In the genomic region with DNA sequence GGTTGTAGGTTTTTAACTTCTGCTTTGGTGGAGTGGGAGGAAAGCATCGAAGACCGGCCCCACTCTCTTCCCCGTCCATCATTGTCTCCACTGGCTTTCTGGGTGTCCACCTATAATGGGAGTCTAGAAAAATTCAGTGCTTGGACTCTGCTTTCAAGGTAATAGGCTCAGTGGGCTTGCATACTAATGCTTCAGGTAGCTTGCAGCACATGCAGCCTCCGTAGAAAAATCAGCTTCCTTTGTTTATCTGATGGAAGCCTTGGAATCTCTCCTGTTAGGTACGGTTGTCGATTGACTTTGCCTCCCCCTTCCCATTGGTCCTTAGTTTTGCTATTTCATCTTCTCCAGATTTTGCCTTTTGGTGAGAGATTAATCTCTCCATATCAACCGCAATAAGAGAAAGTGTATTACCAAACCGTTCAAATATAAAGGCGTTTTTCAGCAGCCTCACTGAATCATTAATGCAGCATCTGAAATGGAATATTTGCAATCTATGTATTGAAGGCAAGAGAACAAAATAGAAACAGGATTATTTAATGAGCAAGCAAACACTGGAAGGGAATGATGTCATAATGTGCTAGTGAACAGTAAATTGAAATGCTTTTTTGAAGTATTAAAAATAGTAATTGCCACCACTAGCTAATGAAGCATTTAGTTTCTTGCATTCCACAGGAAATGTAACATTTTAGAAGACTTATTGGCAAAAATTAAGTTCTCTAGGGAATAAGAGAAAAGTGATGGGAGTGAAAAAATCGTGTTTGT, we compare ENCODE assay signal across 8 cellular contexts. TPM values are rescaled to one million over a fixed set of nuclear protein-coding genes. Genes with fewer than 3 reads are reported as not detected.
DNase-seq lines count a peak whose midpoint lies in the region; ATAC-seq, FAIRE-seq and TF ChIP-seq lines count a peak whose summit lies in the region.

No MANE protein-coding gene starts in this region.

- peak overlapping the region; percentile 87 for H3K4me2 ChIP-seq in HepG2 (ENCODE audit: low read depth, low read length)

- H4K20me1 ChIP-seq in HepG2 (ENCODE audit: insufficient read depth, low read length) = peaks cover 13% of the 10 kb centered on the region

- H3K36me3 ChIP-seq in ES-I3 (ENCODE audit: insufficient read depth, low read length) (no peaks in the 10 kb centered on the region), ascending aorta (no peaks in the 10 kb centered on the region), HepG2 (replicated peaks in 1 of 2; ENCODE audit: control insufficient read depth in 1 of 2, insufficient read depth in 2 of 2, low read length in 2 of 2) (no peaks in the 10 kb centered on the region; a peak in 1 of 5 replicates), tibial nerve (peaks cover 0 to 10% (median 0%) of the 10 kb centered on the region in 3 donors)

- CTCF ChIA-PET in HepG2 (lab: Yijun Ruan, JAX; ENCODE audit: low intra/inter-chr PET ratio, low total read pairs) = no interaction called here

- BruUV-seq in HepG2 (replicated peaks; lab: Mats Ljungman, UMichigan) = TSS peak; percentile 79

- no peaks in the 10 kb centered on the region for H3K9me3 ChIP-seq in ES-I3 (ENCODE audit: control insufficient read depth, insufficient read depth, low read length)
- H3K9me3 ChIP-seq in ascending aorta = no peaks in the 10 kb centered on the region
- no peaks in the 10 kb centered on the region for H3K9me3 ChIP-seq in HepG2 (ENCODE audit: low read length)
- H3K9me3 ChIP-seq in tibial nerve = peaks cover 0 to 4% (median 0%) of the 10 kb centered on the region in 4 donors

- H3K4me3 ChIP-seq in ascending aorta = peak overlapping the region; percentile 82 to 97
- H3K4me3 ChIP-seq in HepG2 (replicated peaks in 1 of 3; ENCODE audit: insufficient read depth in 1 of 3, low read depth in 2 of 3, low read length in 3 of 3) = peak overlapping the region; percentile 89 to 94 (median 90)
- peak overlapping the region; percentile 92 to 95 (median 94) for H3K4me3 ChIP-seq in tibial nerve

- H3K27ac ChIP-seq in ascending aorta = peak overlapping the region; percentile 98 to 99
- peak overlapping the region; percentile 100 for H3K27ac ChIP-seq in HepG2 (ENCODE audit: extremely low read length, insufficient read depth, low read length)
- peak overlapping the region; percentile 89 to 98 (median 96) for H3K27ac ChIP-seq in tibial nerve

- TF ChIP-seq CTCF in ascending aorta (IDR thresholded peaks at IDR 0.05) = no peak
- TF ChIP-seq CTCF in HepG2 (CRISPR knock-in tag; IDR thresholded peaks at IDR 0.05) = no peak
- TF ChIP-seq CTCF in tibial nerve (IDR thresholded peaks at IDR 0.05) = no peak

- POLR2A ChIA-PET in HepG2 (lab: Yijun Ruan, JAX) = interaction anchor here (0.6 to 2.9 kb wide), 21 partner anchors 8 to 566 kb away, joined by 3 to 31 read pairs (median 5); a partner anchor contains a TSS

- no peak overlapping the region for H2AFZ ChIP-seq in HepG2 (ENCODE audit: low read length)

- H3K9ac ChIP-seq in ES-I3 (ENCODE audit: low read depth, low read length) (peak overlapping the region; percentile 81), HepG2 (ENCODE audit: insufficient read depth, low read depth, low read length) (peak overlapping the region; percentile 97)

- H3K79me2 ChIP-seq in HepG2 (ENCODE audit: insufficient read depth, low read length) = peaks cover 54% of the 10 kb centered on the region

- WGBS in HepG2 (ENCODE audit: low lambda C conversion rate) = 1% methylated on average over 10 of the region's 10 CpGs
- 5 to 7% methylated on average over 10 of the region's 10 CpGs for WGBS in tibial nerve, 2 donors

- ATAC-seq in HepG2 (peak; percentile 37), GM18909 (IDR thresholded peaks at IDR 0.05; ENCODE audit: poor library complexity, unreplicated experiment) (no peak)

- no peak for TF ChIP-seq EP300 in HepG2 (IDR thresholded peaks at IDR 0.05; ENCODE audit: low read depth in 2 of 2, low read length in 2 of 2)
- TF ChIP-seq EP300 in HepG2 (CRISPR knock-in tag; IDR thresholded peaks at IDR 0.05; ENCODE audit: borderline replicate concordance) = no peak
- TF ChIP-seq EP300 in tibial nerve (IDR thresholded peaks at IDR 0.05) = no peak

- H3K4me1 ChIP-seq in ES-I3 (ENCODE audit: insufficient read depth, low read length) (0 out of 2 replicates have a peak, but pooled peaks cover 6% of the 10 kb centered on the region), ascending aorta (peaks cover 7 to 20% of the 10 kb centered on the region in 2 donors), HepG2 (ENCODE audit: insufficient read depth, low read length) (peaks cover 43% of the 10 kb centered on the region), tibial nerve (peaks cover 0 to 34% (median 23%) of the 10 kb centered on the region in 4 donors)

- intact Hi-C loops in ascending aorta (cut with DNase I) (loop anchor here (5.0 to 10.0 kb wide), 2 partner anchors 69 to 446 kb away; no protein-coding TSS in a partner anchor), HepG2 (cut with micrococcal nuclease; ENCODE audit: unreplicated experiment) (loop anchor here (10.0 kb wide), 1 partner anchor 719 kb away; no protein-coding TSS in a partner anchor)

- no peak for TF ChIP-seq RAD21 in HepG2 (CRISPR knock-in tag; IDR thresholded peaks at IDR 0.05)

- no peak for FAIRE-seq in HepG2 (lab: Jason Lieb, UNC)

- peak; percentile 25 for DNase-seq in HuH-7 (ENCODE audit: low spot score)
- no peak for DNase-seq in ascending aorta (ENCODE audit: low spot score in 2 of 2)
- no peak for DNase-seq in HepG2 (ENCODE audit: low spot score)
- no peak for DNase-seq in tibial nerve (ENCODE audit: low spot score in 2 of 2)
- no peak for DNase-seq in ecto neural progenitor cell (ENCODE audit: low spot score)
- DNase-seq in NCI-H187 (lab: John Stamatoyannopoulos, UW) = no peak

- in situ Hi-C loops in HepG2 (cut with HindIII; ENCODE audit: extremely low pct_ligation_motif_present, low pct_unique_long_range_greater_than_20kb) = no loop called here

- TF ChIP-seq POLR2A in HepG2 (IDR thresholded peaks at IDR 0.05; ENCODE audit: insufficient read depth in 1 of 2, low read depth in 2 of 2, low read length in 2 of 2) (no peak), tibial nerve (IDR thresholded peaks at IDR 0.05) (no peak)

- H3K27me3 ChIP-seq in ascending aorta = no peaks in the 10 kb centered on the region
- no peaks in the 10 kb centered on the region for H3K27me3 ChIP-seq in HepG2 (ENCODE audit: control insufficient read depth in 1 of 2, insufficient read depth in 2 of 2, low read length in 2 of 2)
- no peaks in the 10 kb centered on the region for H3K27me3 ChIP-seq in tibial nerve

TF ChIP-seq in HepG2, 621 proteins besides CTCF, POLR2A, EP300 and RAD21 (continues in another document):
- TF ChIP-seq FOSL1 (CRISPR knock-in tag; IDR thresholded peaks at IDR 0.05; ENCODE audit: borderline replicate concordance) (no peak), ZNF460 (CRISPR knock-in tag; IDR thresholded peaks at IDR 0.05; ENCODE audit: borderline replicate concordance) (no peak)

RNA-seq across cellular contexts. Expression of a gene that starts 0.9 kb away (rescaled TPM):
- total RNA-seq in ascending aorta (78.3 TPM), HepG2 (2016; rRNA removed; fragmentation: Illumina TruSeq; extraction: Trizol) (48.0 and 65.3 TPM in 2 replicates), tibial nerve (10 to 100 TPM; 19.4 to 36.1 (median 31.5) TPM)
- 8.4 and 10.1 TPM in 2 replicates for total RNA-seq in HepG2 (2016; cell fraction: cytosol; rRNA removed; fragmentation: Illumina TruSeq; extraction: Trizol; ENCODE audit: low read depth)
- total RNA-seq in HepG2 (2016; cell fraction: insoluble cytoplasmic fraction; rRNA removed; fragmentation: Illumina TruSeq; extraction: Trizol) = 42.6 and 60.3 TPM in 2 replicates
- total RNA-seq in HepG2 (2016; cell fraction: membrane; rRNA removed; fragmentation: Illumina TruSeq; extraction: Trizol) = 25.0 and 26.9 TPM in 2 replicates
- total RNA-seq in HepG2 (2016; cell fraction: nucleus; rRNA removed; fragmentation: Illumina TruSeq; extraction: Trizol) = 34.2 and 39.9 TPM in 2 replicates
- polyA plus RNA-seq in HepG2 (2011; rRNA removed) = 28.3 and 29.9 TPM in 2 replicates
- polyA plus RNA-seq in HepG2 (2011; cell fraction: cytosol; rRNA removed) = 11.7 and 18.3 TPM in 2 replicates
- polyA plus RNA-seq in HepG2 (2011; cell fraction: nucleus; rRNA removed) = 21.0 and 28.7 TPM in 2 replicates
- polyA plus RNA-seq in HepG2 (2012) = 23.2 and 32.9 TPM in 2 replicates
- 3.4 and 5.0 TPM in 2 replicates for polyA plus RNA-seq in HepG2 (2016; cell fraction: cytosol; fragmentation: Illumina TruSeq; extraction: Trizol; ENCODE audit: low read depth)
- polyA plus RNA-seq in HepG2 (2016; cell fraction: insoluble cytoplasmic fraction; fragmentation: Illumina TruSeq; extraction: Trizol; ENCODE audit: low read depth) = 27.6 and 28.0 TPM in 2 replicates
- polyA plus RNA-seq in HepG2 (2016; cell fraction: membrane; fragmentation: Illumina TruSeq; extraction: Trizol; ENCODE audit: low read depth) = 8.9 and 9.9 TPM in 2 replicates
- 24.8 and 33.1 TPM in 2 replicates for polyA plus RNA-seq in HepG2 (2016; cell fraction: nucleus; fragmentation: Illumina TruSeq; extraction: Trizol; ENCODE audit: insufficient read depth, low read depth)
- 21.4 and 43.4 TPM in 2 replicates for polyA minus RNA-seq in HepG2 (2011; rRNA and poly(A)+ RNA removed; ENCODE audit: low replicate concordance)
- polyA minus RNA-seq in HepG2 (2011; cell fraction: cytosol; rRNA and poly(A)+ RNA removed) = 21.0 and 29.9 TPM in 2 replicates
- polyA minus RNA-seq in HepG2 (2011; cell fraction: nucleus; rRNA and poly(A)+ RNA removed) = 38.9 and 43.9 TPM in 2 replicates

RNA-seq across cellular contexts. Expression of a gene that starts 6.1 kb away (rescaled TPM):
- total RNA-seq in ascending aorta (20.5 TPM), HepG2 (2016; rRNA removed; fragmentation: Illumina TruSeq; extraction: Trizol) (183 and 263 TPM in 2 replicates), tibial nerve (10 to 100 TPM in 3 of 4 donors, 1 to 10 TPM in 1; 9.9 to 32.8 (median 15.7) TPM)
- total RNA-seq in HepG2 (2016; cell fraction: cytosol; rRNA removed; fragmentation: Illumina TruSeq; extraction: Trizol; ENCODE audit: low read depth) = 108 and 122 TPM in 2 replicates
- total RNA-seq in HepG2 (2016; cell fraction: insoluble cytoplasmic fraction; rRNA removed; fragmentation: Illumina TruSeq; extraction: Trizol) = 173 and 263 TPM in 2 replicates
- total RNA-seq in HepG2 (2016; cell fraction: membrane; rRNA removed; fragmentation: Illumina TruSeq; extraction: Trizol) = 189 and 198 TPM in 2 replicates
- total RNA-seq in HepG2 (2016; cell fraction: nucleus; rRNA removed; fragmentation: Illumina TruSeq; extraction: Trizol) = 85.6 and 86.2 TPM in 2 replicates
- polyA plus RNA-seq in HepG2 (2011; rRNA removed) = 20.9 and 30.3 TPM in 2 replicates
- polyA plus RNA-seq in HepG2 (2011; cell fraction: cytosol; rRNA removed) = 22.8 and 30.7 TPM in 2 replicates
- 14.0 and 17.1 TPM in 2 replicates for polyA plus RNA-seq in HepG2 (2011; cell fraction: nucleus; rRNA removed)
- polyA plus RNA-seq in HepG2 (2012) = 59.3 and 101 TPM in 2 replicates
- 149 and 210 TPM in 2 replicates for polyA plus RNA-seq in HepG2 (2016; cell fraction: cytosol; fragmentation: Illumina TruSeq; extraction: Trizol; ENCODE audit: low read depth)
- 310 and 333 TPM in 2 replicates for polyA plus RNA-seq in HepG2 (2016; cell fraction: insoluble cytoplasmic fraction; fragmentation: Illumina TruSeq; extraction: Trizol; ENCODE audit: low read depth)
- polyA plus RNA-seq in HepG2 (2016; cell fraction: membrane; fragmentation: Illumina TruSeq; extraction: Trizol; ENCODE audit: low read depth) = 229 and 256 TPM in 2 replicates
- 161 and 170 TPM in 2 replicates for polyA plus RNA-seq in HepG2 (2016; cell fraction: nucleus; fragmentation: Illumina TruSeq; extraction: Trizol; ENCODE audit: insufficient read depth, low read depth)
- polyA minus RNA-seq in HepG2 (2011; rRNA and poly(A)+ RNA removed; ENCODE audit: low replicate concordance) = 7.2 and 7.6 TPM in 2 replicates
- 3.7 and 7.6 TPM in 2 replicates for polyA minus RNA-seq in HepG2 (2011; cell fraction: cytosol; rRNA and poly(A)+ RNA removed)
- polyA minus RNA-seq in HepG2 (2011; cell fraction: nucleus; rRNA and poly(A)+ RNA removed) = 31.2 and 35.9 TPM in 2 replicates
